8 cellular contexts compared by ENCODE assay signal in the genomic region with DNA sequence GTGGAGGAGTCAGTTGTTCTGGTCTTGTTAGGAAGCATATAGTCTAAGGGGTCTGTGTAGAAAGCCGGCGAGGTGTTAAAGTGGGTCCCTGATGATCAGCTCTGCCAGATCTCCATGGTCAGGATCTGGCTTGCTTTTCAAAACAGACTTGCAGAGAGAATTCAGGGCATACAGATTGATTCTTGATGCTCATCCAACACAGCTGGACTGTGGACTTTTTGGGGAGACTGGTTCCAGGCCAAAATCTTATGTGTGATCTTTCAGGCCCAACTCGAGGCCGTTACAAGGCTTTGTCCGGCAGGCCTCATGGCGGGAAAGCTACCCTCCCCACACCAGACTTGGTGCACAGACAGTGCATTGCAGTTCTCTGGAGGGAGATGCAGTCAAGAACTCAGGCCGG.
"Had no signal": no experiment of that assay in that cellular context is flagged by ENCODE, and none has a peak within 500 bp of the region (broad histone marks: within the 10 kb centered on the region; RNA-seq: fewer than 3 reads in every experiment).

No MANE protein-coding gene starts in this region.

- FAIRE-seq: G401.6, GM12878, GM12891, GM12892, GM18507, GM19239 had no signal

- H3K4me3 ChIP-seq: GM12878 had no signal

- ATAC-seq: GM12878 had no signal

- DNase-seq: GDM1, GF-D8 had no signal
